In the genomic region with DNA sequence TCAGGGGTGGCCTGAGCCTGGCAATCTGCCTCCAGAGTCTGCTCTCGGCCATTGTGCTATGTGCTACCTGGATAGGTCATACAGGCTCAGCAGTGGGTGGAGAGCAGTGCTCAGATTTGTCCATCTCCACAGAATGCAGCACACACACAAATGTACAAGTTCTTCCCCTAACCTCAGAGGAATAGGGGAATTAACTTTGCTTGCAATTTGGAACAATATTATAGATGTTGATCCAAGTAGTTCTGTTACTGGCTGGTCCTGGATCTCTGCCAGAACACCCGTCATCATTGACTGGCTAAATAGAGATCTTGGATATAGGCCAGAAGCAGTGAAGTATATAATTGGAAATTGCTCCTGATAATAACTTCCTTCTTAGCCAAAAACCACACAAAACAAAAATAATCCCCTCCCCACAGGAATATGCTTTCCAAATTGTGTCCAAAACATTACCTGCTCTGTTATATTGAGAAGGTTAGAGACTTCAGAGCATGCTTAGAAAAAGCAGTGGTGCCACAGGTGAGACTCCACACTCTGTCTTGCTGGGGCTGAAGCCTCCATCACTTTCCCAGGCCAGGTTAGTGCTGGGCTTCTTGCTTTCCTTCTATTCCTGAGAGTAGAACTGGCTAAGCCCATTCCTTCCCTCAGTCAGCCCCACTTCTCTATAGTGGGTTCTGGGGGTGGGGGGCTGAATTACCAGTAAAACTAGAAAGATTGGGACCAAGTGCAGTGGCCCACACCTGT, we compare ENCODE assay signal across 13 cellular contexts. TPM values are rescaled to one million over a fixed set of nuclear protein-coding genes. Genes with fewer than 3 reads are reported as not detected.
A peak's percentile ranks its signal among the peaks of the same experiment; 100 is the strongest.
DNase-seq lines count a peak whose midpoint lies in the region; ATAC-seq, FAIRE-seq and TF ChIP-seq lines count a peak whose summit lies in the region.
"Had no signal": no experiment of that assay in that cellular context is flagged by ENCODE, and none has a peak within 500 bp of the region (broad histone marks: within the 10 kb centered on the region; RNA-seq: fewer than 3 reads in every experiment).

No MANE protein-coding gene starts in this region.

- DNase-seq in HTR-8/SVneo (ENCODE audit: insufficient read length, low spot score) (no peak), NCI-H2227 (lab: John Stamatoyannopoulos, UW; ENCODE audit: unreplicated experiment) (peak; percentile 73), prostate gland (ENCODE audit: low spot score) (peak; percentile 75), suprapubic skin (ENCODE audit: low spot score in 2 of 2) (no peak), OCI-M2 (lab: John Stamatoyannopoulos, UW; ENCODE audit: unreplicated experiment) (no peak)
- no peak for DNase-seq in stimulated activated CD4-positive, alpha-beta T cell treated with anti-CD3 and anti-CD28 coated beads, Interleukin-4, amount 100 ng/mL, for 1 hour
- DNase-seq: GOT3; hippocampal formation; posterior cingulate gyrus; stimulated activated naive CD4-positive, alpha-beta T cell had no signal

- peaks cover 22% of the 10 kb centered on the region for H3K4me1 Mint-ChIP-seq in dendritic cell treated with granulocyte-macrophage colony-stimulating factor and Interleukin-4, amounts not matched to agents 40 ng/mL and 50 ng/mL, for 4 days (ENCODE audit: low read depth)

- no peak overlapping the region for H3K4me3 Mint-ChIP-seq in dendritic cell treated with granulocyte-macrophage colony-stimulating factor and Interleukin-4, amounts not matched to agents 40 ng/mL and 50 ng/mL, for 4 days
- H3K4me3 Mint-ChIP-seq: T-helper 1 cell treated with Interleukin-12 subunit alpha and Interleukin-12 subunit beta and Interleukin-4 antibody, amounts not matched to agents 30 μg/mL and 1 μg/mL, for 36 hours had no signal

- intact Hi-C loops in dendritic cell treated with granulocyte-macrophage colony-stimulating factor and Interleukin-4, amounts not matched to agents 40 ng/mL and 50 ng/mL, for 4 days (cut with micrococcal nuclease), result no loop called here
- intact Hi-C loops in prostate gland (cut with DNase I), result no loop called here

- WGBS in prostate gland, result 2% methylated on average over 2 of the region's 2 CpGs
- WGBS in suprapubic skin, result 11% methylated on average over 2 of the region's 2 CpGs

- peak overlapping the region; percentile 41 for H3K27ac Mint-ChIP-seq in dendritic cell treated with granulocyte-macrophage colony-stimulating factor and Interleukin-4, amounts not matched to agents 40 ng/mL and 50 ng/mL, for 4 days
- H3K27ac Mint-ChIP-seq: T-helper 1 cell treated with Interleukin-12 subunit alpha and Interleukin-12 subunit beta and Interleukin-4 antibody, amounts not matched to agents 30 μg/mL and 1 μg/mL, for 36 hours had no signal

- TF ChIP-seq CTCF in prostate gland (IDR thresholded peaks at IDR 0.05) (no peak), suprapubic skin (IDR thresholded peaks at IDR 0.05) (no peak)

- H3K9me3 ChIP-seq in prostate gland (no peaks in the 10 kb centered on the region), suprapubic skin (peaks cover 8% of the 10 kb centered on the region)

- no peak overlapping the region for H3K4me3 ChIP-seq in prostate gland
- H3K4me3 ChIP-seq in suprapubic skin, result no peak overlapping the region

- no peak for TF ChIP-seq EP300 in suprapubic skin (IDR thresholded peaks at IDR 0.05)

- peaks cover 2% of the 10 kb centered on the region for H3K27me3 Mint-ChIP-seq in dendritic cell treated with granulocyte-macrophage colony-stimulating factor and Interleukin-4, amounts not matched to agents 40 ng/mL and 50 ng/mL, for 4 days

- ATAC-seq in GM18861 (IDR thresholded peaks at IDR 0.05; ENCODE audit: unreplicated experiment), result no peak

- FAIRE-seq in HTR-8/SVneo (lab: Jason Lieb, UNC), result peak; percentile 33

- no peaks in the 10 kb centered on the region for H3K4me1 ChIP-seq in prostate gland (replicated peaks)
- peaks cover 6% of the 10 kb centered on the region for H3K4me1 ChIP-seq in suprapubic skin

- H3K27ac ChIP-seq in prostate gland, result no peak overlapping the region
- no peak overlapping the region for H3K27ac ChIP-seq in suprapubic skin

- peaks cover 75% of the 10 kb centered on the region for H3K36me3 Mint-ChIP-seq in dendritic cell treated with granulocyte-macrophage colony-stimulating factor and Interleukin-4, amounts not matched to agents 40 ng/mL and 50 ng/mL, for 4 days (ENCODE audit: low read depth)

- H3K9me3 Mint-ChIP-seq in dendritic cell treated with granulocyte-macrophage colony-stimulating factor and Interleukin-4, amounts not matched to agents 40 ng/mL and 50 ng/mL, for 4 days, result peaks cover 38% of the 10 kb centered on the region

- TF ChIP-seq POLR2A in prostate gland (IDR thresholded peaks at IDR 0.05), result no peak
- no peak for TF ChIP-seq POLR2A in suprapubic skin (IDR thresholded peaks at IDR 0.05)

- H3K27me3 ChIP-seq in prostate gland (replicated peaks; ENCODE audit: insufficient read depth) (no peaks in the 10 kb centered on the region), suprapubic skin (no peaks in the 10 kb centered on the region)

- H3K36me3 ChIP-seq in prostate gland (no peaks in the 10 kb centered on the region), suprapubic skin (no peaks in the 10 kb centered on the region)

RNA-seq across cellular contexts. Expression of a gene that starts 38.8 kb away (rescaled TPM):
- 10 to 100 TPM in 1 of 2 donors, 1 to 10 TPM in 1; 1.2 to 11.2 TPM for total RNA-seq in prostate gland
- 1 to 10 TPM; 1.7 to 3.9 (median 2.6) TPM for total RNA-seq in suprapubic skin

RNA-seq across cellular contexts. Expression of a gene that starts 49.3 kb away (rescaled TPM):
- 1 to 10 TPM; 1.8 to 8.9 TPM for total RNA-seq in prostate gland
- total RNA-seq in suprapubic skin, result 1 to 10 TPM in 3 of 4 donors, under 1 TPM in 1; 0.86 to 2.6 (median 2.2) TPM

Comparison
In these comparisons a context has a peak if more than half of its experiments do, and no peak if none do; other contexts are left out.
1. DNase-seq: peak in NCI-H2227 (single experiment) and prostate gland (single experiment); none in HTR-8/SVneo (single experiment), suprapubic skin (0 of 2), OCI-M2 (single experiment) and stimulated activated CD4-positive, alpha-beta T cell treated with anti-CD3 and anti-CD28 coated beads, Interleukin-4, amount 100 ng/mL, for 1 hour (single experiment).